ENCODE assay signal across 1 cellular context in genomic region chr12:8057839-8058238, GRCh38.
TF ChIP-seq lines count a peak whose summit lies in the region.

No MANE protein-coding gene starts in this region.

TF ChIP-seq in K562, 482 proteins besides CTCF, POLR2A, EP300 and RAD21 (continued from another document):
- TF ChIP-seq ZNF609 (CRISPR knock-in tag; IDR thresholded peaks at IDR 0.05; ENCODE audit: borderline replicate concordance) = no peak
